Comparison of ENCODE assay signal across 8 cellular contexts in genomic region chr9:127980056-127980705, GRCh38. TPM values are rescaled to one million over a fixed set of nuclear protein-coding genes. Genes with fewer than 3 reads are reported as not detected.
DNase-seq lines count a peak whose midpoint lies in the region; ATAC-seq and TF ChIP-seq lines count a peak whose summit lies in the region.

No MANE protein-coding gene starts in this region.

- H3K79me2 ChIP-seq in ACC112 (ENCODE audit: control insufficient read depth, insufficient read depth, low read length, unreplicated experiment): peaks cover 50% of the 10 kb centered on the region

- H3K36me3 ChIP-seq in ACC112 (ENCODE audit: insufficient read depth, low read length) (no peaks in the 10 kb centered on the region), breast epithelium (no peaks in the 10 kb centered on the region), stomach smooth muscle (ENCODE audit: control insufficient read depth in 2 of 2, insufficient read depth in 2 of 2, low read length in 2 of 2) (no peaks in the 10 kb centered on the region)

- H3K27me3 ChIP-seq in ACC112 (ENCODE audit: insufficient read depth, low read length) (no peaks in the 10 kb centered on the region), breast epithelium (no peaks in the 10 kb centered on the region), stomach smooth muscle (ENCODE audit: control insufficient read depth in 1 of 2, insufficient read depth in 2 of 2, low read length in 2 of 2) (no peaks in the 10 kb centered on the region)

- H3K4me1 ChIP-seq in ACC112 (ENCODE audit: control insufficient read depth, insufficient read depth, low read length, unreplicated experiment) (peaks cover 32% of the 10 kb centered on the region), breast epithelium (peaks cover 6 to 28% of the 10 kb centered on the region in 2 donors), stomach smooth muscle (ENCODE audit: control insufficient read depth, insufficient read depth, low read length) (peaks cover 55% of the 10 kb centered on the region)

- H2AFZ ChIP-seq in ACC112 (ENCODE audit: low read length, unreplicated experiment): peak overlapping the region; percentile 96

- no peaks in the 10 kb centered on the region for H3K9me3 ChIP-seq in breast epithelium
- no peaks in the 10 kb centered on the region for H3K9me3 ChIP-seq in stomach smooth muscle (ENCODE audit: control insufficient read depth in 2 of 2, low read length in 2 of 2)

- ATAC-seq in GM18867 (IDR thresholded peaks at IDR 0.05; ENCODE audit: unreplicated experiment): peak; percentile 37
- ATAC-seq in HG03064 (IDR thresholded peaks at IDR 0.05; ENCODE audit: low read depth, unreplicated experiment): peak; percentile 30
- ATAC-seq in left lobe of liver: peak; percentile 70

- no peak for TF ChIP-seq POLR2A in breast epithelium (IDR thresholded peaks at IDR 0.05)

- in situ Hi-C loops in SK-MEL-5 (cut with HindIII; ENCODE audit: low pct_unique_long_range_greater_than_20kb, low sequenced_read_pairs): no loop called here

- H3K9ac ChIP-seq in stomach smooth muscle (ENCODE audit: low read length in 2 of 2): peak overlapping the region; percentile 73 to 76

- H3K27ac ChIP-seq in ACC112 (ENCODE audit: low read depth, low read length) (no peak overlapping the region; the same call in 1 of the 2 replicates), breast epithelium (peak overlapping the region; percentile 98 to 99), stomach smooth muscle (ENCODE audit: low read length) (peak overlapping the region; percentile 70)

- H3K4me3 ChIP-seq in ACC112 (ENCODE audit: low read depth, low read length) (peak overlapping the region; percentile 87), breast epithelium (peak overlapping the region; percentile 76 to 93 (median 82)), stomach smooth muscle (ENCODE audit: low read length in 2 of 2) (peak overlapping the region; percentile 78 to 87)

- peak; percentile 23 for DNase-seq in SK-MEL-5 (ENCODE audit: low read depth, low spot score)
- peak in 1 of 2 donors; percentile 75 for DNase-seq in breast epithelium (ENCODE audit: low spot score in 2 of 2)
- DNase-seq in left lobe of liver (ENCODE audit: low spot score): peak; percentile 81
- no peak for DNase-seq in GOT3 (lab: John Stamatoyannopoulos, UW)

- TF ChIP-seq CTCF in breast epithelium (IDR thresholded peaks at IDR 0.05): no peak

- intact Hi-C loops in breast epithelium (cut with DNase I; ENCODE audit: low total_unique reads): loop anchor here (10.0 kb wide), 1 partner anchor 765 kb away; no protein-coding TSS in a partner anchor

RNA-seq across cellular contexts. Expression of gene EEIG1, which starts 0.6 kb away (rescaled TPM):
- total RNA-seq in SK-MEL-5 (2014; rRNA removed; shearing (Covaris generic)): 28.5 and 31.1 TPM in 2 replicates
- 157 and 182 TPM in 2 replicates for polyA plus RNA-seq in SK-MEL-5 (2015; cell fraction: cytosol; rRNA removed)
- 92.1 and 104 TPM in 2 replicates for polyA plus RNA-seq in SK-MEL-5 (2015; cell fraction: nucleus; rRNA removed)
- total RNA-seq in breast epithelium: 10 to 100 TPM in 2 of 3 donors, 1 to 10 TPM in 1; 7.7 to 32.1 (median 19.7) TPM
- total RNA-seq in left lobe of liver: 42.5 TPM

RNA-seq across cellular contexts. Expression of gene DPM2, which starts 42.5 kb away (rescaled TPM):
- 31.4 and 34.9 TPM in 2 replicates for total RNA-seq in SK-MEL-5 (2014; rRNA removed; shearing (Covaris generic))
- 58.5 and 60.3 TPM in 2 replicates for polyA plus RNA-seq in SK-MEL-5 (2015; cell fraction: cytosol; rRNA removed)
- 38.5 and 69.3 TPM in 2 replicates for polyA plus RNA-seq in SK-MEL-5 (2015; cell fraction: nucleus; rRNA removed)
- total RNA-seq in breast epithelium (10 to 100 TPM; 10.6 to 17.4 (median 17.1) TPM), left lobe of liver (12.4 TPM)

RNA-seq across cellular contexts. Expression of gene PIP5KL1, which starts 49.6 kb away (rescaled TPM):
- 0.32 TPM in 1 of 2 replicates, not detected in the other for total RNA-seq in SK-MEL-5 (2014; rRNA removed; shearing (Covaris generic))
- 0.30 and 1.3 TPM in 2 replicates for polyA plus RNA-seq in SK-MEL-5 (2015; cell fraction: cytosol; rRNA removed)
- 1.9 and 4.6 TPM in 2 replicates for polyA plus RNA-seq in SK-MEL-5 (2015; cell fraction: nucleus; rRNA removed)
- total RNA-seq in breast epithelium (10 to 100 TPM in 1 of 3 donors, 1 to 10 TPM in 2; 2.2 to 10.1 (median 5.2) TPM), left lobe of liver (0.40 TPM)
